In genomic region chr13:74090397-74090796, GRCh38 we compare ENCODE assay signal across 1 cellular context.
TF ChIP-seq lines count a peak whose summit lies in the region.

No MANE protein-coding gene starts in this region.

TF ChIP-seq in IMR-90, 13 proteins besides CTCF, POLR2A, EP300 and RAD21 (continued from another document):
- TF ChIP-seq ELK1 (IDR thresholded peaks at IDR 0.05; ENCODE audit: borderline replicate concordance, low read depth, low read length) (no peak), CHD1 (IDR thresholded peaks at IDR 0.05; ENCODE audit: low read depth, low read length) (no peak), MAZ (IDR thresholded peaks at IDR 0.05; ENCODE audit: borderline replicate concordance, low read depth, low read length) (no peak), FOS (IDR thresholded peaks at IDR 0.05; ENCODE audit: low read depth, low read length) (no peak), BHLHE40 (IDR thresholded peaks at IDR 0.05; ENCODE audit: low read depth, low read length) (no peak), CEBPB (IDR thresholded peaks at IDR 0.05; ENCODE audit: low read depth, low read length) (no peak), MAFK (IDR thresholded peaks at IDR 0.05; ENCODE audit: low read depth, low read length) (no peak)
- TF ChIP-seq, protein P1, sequence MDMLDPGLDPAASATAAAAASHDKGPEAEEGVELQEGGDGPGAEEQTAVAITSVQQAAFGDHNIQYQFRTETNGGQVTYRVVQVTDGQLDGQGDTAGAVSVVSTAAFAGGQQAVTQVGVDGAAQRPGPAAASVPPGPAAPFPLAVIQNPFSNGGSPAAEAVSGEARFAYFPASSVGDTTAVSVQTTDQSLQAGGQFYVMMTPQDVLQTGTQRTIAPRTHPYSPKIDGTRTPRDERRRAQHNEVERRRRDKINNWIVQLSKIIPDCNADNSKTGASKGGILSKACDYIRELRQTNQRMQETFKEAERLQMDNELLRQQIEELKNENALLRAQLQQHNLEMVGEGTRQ (IDR thresholded peaks at IDR 0.05; ENCODE audit: low read depth, low read length): no peak
